Comparison of ENCODE assay signal across 9 cellular contexts in the genomic region with DNA sequence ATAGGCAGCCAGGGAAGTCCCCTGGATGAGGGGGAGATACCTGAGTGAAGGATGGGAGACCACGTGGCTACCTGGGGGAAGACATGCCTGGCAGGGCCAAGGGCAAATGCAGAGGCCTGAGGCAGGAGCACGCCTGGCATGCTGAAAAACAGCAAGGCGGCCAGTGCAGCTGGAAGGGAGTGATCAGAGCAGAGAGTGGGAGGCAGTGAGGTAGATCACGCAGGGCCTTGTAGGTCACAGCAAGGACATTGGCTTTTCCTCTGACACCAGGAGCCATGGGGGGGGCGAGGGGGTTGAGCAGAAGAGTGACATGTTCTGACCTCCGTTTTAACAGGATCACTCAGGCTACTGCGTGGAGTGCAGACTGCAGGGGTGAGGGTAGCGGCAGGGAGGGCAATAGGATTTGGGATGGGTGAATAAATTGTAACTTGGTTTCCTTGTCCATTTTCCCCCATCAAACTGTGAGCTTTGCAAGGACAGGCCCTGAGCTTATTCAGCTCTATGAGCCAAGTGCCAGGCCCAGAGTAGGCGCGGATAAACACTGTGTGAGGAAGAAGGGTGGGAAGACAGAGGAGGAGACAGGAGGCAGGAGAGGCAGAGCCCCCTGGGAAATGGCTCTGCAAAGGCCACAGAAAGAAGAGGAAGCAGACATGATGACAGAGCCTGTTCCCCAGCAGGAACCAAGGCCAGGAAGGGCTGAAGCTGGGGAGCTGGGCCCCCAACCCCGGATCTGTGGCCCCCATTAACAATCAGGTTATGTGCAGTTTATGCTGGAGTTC. TPM values are rescaled to one million over a fixed set of nuclear protein-coding genes. Genes with fewer than 3 reads are reported as not detected.
DNase-seq lines count a peak whose midpoint lies in the region; TF ChIP-seq lines count a peak whose summit lies in the region.
"Had no signal": no experiment of that assay in that cellular context is flagged by ENCODE, and none has a peak within 500 bp of the region (broad histone marks: within the 10 kb centered on the region; RNA-seq: fewer than 3 reads in every experiment).

No MANE protein-coding gene starts in this region.

- H3K4me1 Mint-ChIP-seq in Caco-2 (ENCODE audit: low read depth, unreplicated experiment) = peaks cover 21% of the 10 kb centered on the region
- H3K4me1 Mint-ChIP-seq in dendritic cell treated with granulocyte-macrophage colony-stimulating factor and Interleukin-4, amounts not matched to agents 40 ng/mL and 50 ng/mL, for 4 days (ENCODE audit: low read depth) = peaks cover 64% of the 10 kb centered on the region

- H3K9me3 ChIP-seq in Caco-2 (no peaks in the 10 kb centered on the region), neuronal stem cell (replicated peaks in 1 of 2; ENCODE audit: control insufficient read depth in 2 of 2, insufficient read depth in 1 of 2, low read depth in 1 of 2, low read length in 2 of 2) (no peaks in the 10 kb centered on the region)

- no peak overlapping the region for H3K14ac ChIP-seq in neuronal stem cell (ENCODE audit: low read length)

- TF ChIP-seq CTCF in Caco-2 (IDR thresholded peaks at IDR 0.05; ENCODE audit: insufficient read depth in 1 of 2, low read depth in 1 of 2, low read length in 1 of 2, severe bottlenecking in 1 of 2, unreplicated experiment in 1 of 2) = no peak

- POLR2A ChIA-PET in Caco-2 (lab: Charles Lee) = no interaction called here

- peak overlapping the region; percentile 58 for H3K27ac Mint-ChIP-seq in Caco-2 (ENCODE audit: unreplicated experiment)
- peak overlapping the region; percentile 84 for H3K27ac Mint-ChIP-seq in dendritic cell treated with granulocyte-macrophage colony-stimulating factor and Interleukin-4, amounts not matched to agents 40 ng/mL and 50 ng/mL, for 4 days
- H3K27ac Mint-ChIP-seq: activated CD4-positive, alpha-beta memory T cell treated with anti-CD3 and anti-CD28 coated beads, Interleukin-2, amount 10 ng/mL, durations not matched to agents 7 days and 5 days had no signal

- H4K91ac ChIP-seq in neuronal stem cell (ENCODE audit: low read depth, low read length, poor library complexity) = no peak overlapping the region

- intact Hi-C loops in Caco-2 (cut with micrococcal nuclease; ENCODE audit: unreplicated experiment) = no loop called here
- intact Hi-C loops in dendritic cell treated with granulocyte-macrophage colony-stimulating factor and Interleukin-4, amounts not matched to agents 40 ng/mL and 50 ng/mL, for 4 days (cut with micrococcal nuclease) = no loop called here

- no peaks in the 10 kb centered on the region for H3K79me1 ChIP-seq in neuronal stem cell (ENCODE audit: low read depth, low read length)

- in situ Hi-C loops in KBM-7 (cut with MboI; ENCODE audit: low pct_unique_long_range_greater_than_20kb, low sequenced_read_pairs) = no loop called here

- WGBS in neuronal stem cell (ENCODE audit: extremely low coverage in 2 of 2, insufficient read length in 2 of 2, insufficient replicate concordance in 1 of 2), 2 donors = no CpG with 5 or more reads among the region's 11 CpGs

- H3K27me3 ChIP-seq in Caco-2 (replicated peaks; ENCODE audit: control insufficient read depth, insufficient read depth, low read length) = no peaks in the 10 kb centered on the region
- H3K27me3 ChIP-seq in neuronal stem cell (ENCODE audit: control insufficient read depth in 3 of 3, insufficient read depth in 3 of 3, low read depth in 1 of 3, low read length in 3 of 3) = no peaks in the 10 kb centered on the region

- H3K36me3 ChIP-seq in Caco-2 (ENCODE audit: control insufficient read depth, insufficient read depth, low read length) (no peaks in the 10 kb centered on the region), neuronal stem cell (replicated peaks in 1 of 2; ENCODE audit: control insufficient read depth in 2 of 2, insufficient read depth in 2 of 2, low read length in 2 of 2) (no peaks in the 10 kb centered on the region)

- H3K4ac ChIP-seq in neuronal stem cell (ENCODE audit: low read length) = no peak overlapping the region

- no peak overlapping the region for H2BK120ac ChIP-seq in neuronal stem cell (ENCODE audit: low read depth, low read length)

- BruUV-seq in Caco-2 (replicated peaks; lab: Mats Ljungman, UMichigan) = no TSS peak

- peak overlapping the region; percentile 85 for H2AFZ ChIP-seq in neuronal stem cell (ENCODE audit: low read length)

- H3K4me3 ChIP-seq in Caco-2 (ENCODE audit: low read depth, low read length) (no peak overlapping the region), neuronal stem cell (ENCODE audit: low read length in 2 of 2) (peak overlapping the region in 1 of 2 donors; percentile 0)

- H4K8ac ChIP-seq in neuronal stem cell (ENCODE audit: low read depth, low read length) = no peak overlapping the region

- H3K4me2 ChIP-seq in neuronal stem cell (ENCODE audit: insufficient read depth, low read length, poor library complexity, severe bottlenecking) = no peak overlapping the region

- peak overlapping the region; percentile 5 for H3K23ac ChIP-seq in neuronal stem cell (ENCODE audit: low read depth, low read length, poor library complexity)

- DNase-seq in Caco-2 (no peak), KBM-7 (peak; percentile 24), neuronal stem cell (ENCODE audit: low spot score) (no peak), NCI-H1436 (lab: John Stamatoyannopoulos, UW) (no peak), NCI-H345 treated with DMSO at 0.1 percent for 48 hours (lab: John Stamatoyannopoulos, UW; ENCODE audit: unreplicated experiment) (no peak)
- no peak for DNase-seq in stimulated activated naive CD4-positive, alpha-beta T cell (lab: John Stamatoyannopoulos, UW)
- no peak for DNase-seq in stimulated activated CD4-positive, alpha-beta T cell treated with anti-CD3 and anti-CD28 coated beads, Interleukin-4, amount 100 ng/mL, for 4 hours
- DNase-seq: activated CD4-positive, alpha-beta memory T cell treated with anti-CD3 and anti-CD28 coated beads, Interleukin-2, amount 10 ng/mL, durations not matched to agents 7 days and 5 days had no signal

- H3K9me3 Mint-ChIP-seq in Caco-2 (ENCODE audit: unreplicated experiment) = no peaks in the 10 kb centered on the region
- H3K9me3 Mint-ChIP-seq in dendritic cell treated with granulocyte-macrophage colony-stimulating factor and Interleukin-4, amounts not matched to agents 40 ng/mL and 50 ng/mL, for 4 days = no peaks in the 10 kb centered on the region
- H3K9me3 Mint-ChIP-seq: activated CD4-positive, alpha-beta memory T cell treated with anti-CD3 and anti-CD28 coated beads, Interleukin-2, amount 10 ng/mL, durations not matched to agents 7 days and 5 days had no signal

- no peak overlapping the region for H3K4me3 Mint-ChIP-seq in Caco-2 (ENCODE audit: unreplicated experiment)
- H3K4me3 Mint-ChIP-seq in dendritic cell treated with granulocyte-macrophage colony-stimulating factor and Interleukin-4, amounts not matched to agents 40 ng/mL and 50 ng/mL, for 4 days = no peak overlapping the region
- H3K4me3 Mint-ChIP-seq: activated CD4-positive, alpha-beta memory T cell treated with anti-CD3 and anti-CD28 coated beads, Interleukin-2, amount 10 ng/mL, durations not matched to agents 7 days and 5 days had no signal

- H3K4me1 ChIP-seq in Caco-2 (peaks cover 7% of the 10 kb centered on the region), neuronal stem cell (ENCODE audit: control insufficient read depth in 2 of 2, insufficient read depth in 1 of 2, low read depth in 1 of 2, low read length in 2 of 2) (peaks cover 26 to 31% of the 10 kb centered on the region in 2 donors)

- H3K36me3 Mint-ChIP-seq in Caco-2 (ENCODE audit: insufficient read depth, unreplicated experiment) = peaks cover 3% of the 10 kb centered on the region
- no peaks in the 10 kb centered on the region for H3K36me3 Mint-ChIP-seq in dendritic cell treated with granulocyte-macrophage colony-stimulating factor and Interleukin-4, amounts not matched to agents 40 ng/mL and 50 ng/mL, for 4 days (ENCODE audit: low read depth)

- no peak overlapping the region for H2BK12ac ChIP-seq in neuronal stem cell (ENCODE audit: low read length)

- peak overlapping the region; percentile 27 for H2AK5ac ChIP-seq in neuronal stem cell (ENCODE audit: low read depth, low read length)

- H3K27me3 Mint-ChIP-seq in Caco-2 (ENCODE audit: insufficient read depth, unreplicated experiment) = no peaks in the 10 kb centered on the region
- H3K27me3 Mint-ChIP-seq in dendritic cell treated with granulocyte-macrophage colony-stimulating factor and Interleukin-4, amounts not matched to agents 40 ng/mL and 50 ng/mL, for 4 days = no peaks in the 10 kb centered on the region
- H3K27me3 Mint-ChIP-seq: activated CD4-positive, alpha-beta memory T cell treated with anti-CD3 and anti-CD28 coated beads, Interleukin-2, amount 10 ng/mL, durations not matched to agents 7 days and 5 days had no signal

- peak overlapping the region; percentile 69 for H3K27ac ChIP-seq in neuronal stem cell (replicated peaks; ENCODE audit: low read length)

- H2BK15ac ChIP-seq in neuronal stem cell (ENCODE audit: low read length) = peak overlapping the region; percentile 0

- H2BK5ac ChIP-seq in neuronal stem cell (ENCODE audit: low read length) = no peak overlapping the region

- H3K9ac ChIP-seq in neuronal stem cell (ENCODE audit: low read depth, low read length, poor library complexity) = no peak overlapping the region

- H3K18ac ChIP-seq in neuronal stem cell (ENCODE audit: low read length) = peak overlapping the region; percentile 15

- CTCF ChIA-PET in Caco-2 (lab: Charles Lee) = no interaction called here

RNA-seq across cellular contexts. Expression of gene IFI6, which starts 16.7 kb away (rescaled TPM):
- total RNA-seq in Caco-2 (2022) = 39.0 and 44.5 TPM in 2 replicates
- 19.2 TPM for polyA plus RNA-seq in neuronal stem cell (2013, experiment 1 of 2)
- polyA plus RNA-seq in neuronal stem cell (2013, experiment 2 of 2) = 19.4 TPM

RNA-seq across cellular contexts. Expression of gene FGR, which starts 20.4 kb away (rescaled TPM):
- not detected in 2 replicates for total RNA-seq in Caco-2 (2022)
- 0.03 TPM for polyA plus RNA-seq in neuronal stem cell (2013, experiment 1 of 2)
- 0.01 TPM for polyA plus RNA-seq in neuronal stem cell (2013, experiment 2 of 2)
- total RNA-seq: activated CD4-positive, alpha-beta memory T cell treated with anti-CD3 and anti-CD28 coated beads, Interleukin-2, amount 10 ng/mL, durations not matched to agents 7 days and 5 days had no signal

RNA-seq across cellular contexts. Expression of gene AHDC1, which starts 51.4 kb away (rescaled TPM):
- total RNA-seq in Caco-2 (2022) = 17.0 and 17.3 TPM in 2 replicates
- polyA plus RNA-seq in neuronal stem cell (2013, experiment 1 of 2) = 22.9 TPM
- polyA plus RNA-seq in neuronal stem cell (2013, experiment 2 of 2) = 22.9 TPM
